1 cellular context compared by ENCODE assay signal in the genomic region with DNA sequence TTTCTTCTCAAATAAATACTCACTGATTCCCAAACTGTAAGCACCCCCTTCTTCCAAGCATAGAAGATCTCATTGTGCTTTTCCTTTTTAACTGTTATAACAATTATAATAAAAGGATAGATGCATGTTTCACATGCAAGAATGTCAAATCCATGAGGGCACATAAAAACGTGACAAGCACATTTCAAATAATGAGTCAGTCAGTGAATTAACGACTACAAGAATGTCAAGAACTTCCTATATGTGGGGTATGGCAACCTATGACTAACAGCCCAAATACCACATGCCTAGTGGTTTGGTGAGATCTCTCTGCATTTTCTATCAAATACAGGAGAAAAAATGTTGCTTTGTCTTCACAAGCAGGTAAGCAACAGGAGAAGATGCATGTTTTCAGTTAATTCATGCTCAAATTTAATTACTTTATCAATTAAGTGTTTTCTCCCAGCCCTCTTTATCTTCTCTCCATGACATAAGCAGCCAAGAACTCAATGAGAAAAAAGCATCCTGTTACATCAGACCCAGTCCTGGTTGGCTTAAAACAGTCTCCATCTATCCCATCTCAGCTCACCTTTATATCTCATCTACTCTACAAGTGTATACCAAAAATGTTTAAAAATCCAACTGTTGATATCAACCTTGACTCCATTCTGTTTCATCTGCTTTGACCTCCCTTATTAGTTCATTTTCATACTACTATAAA.
TF ChIP-seq lines count a peak whose summit lies in the region.

No MANE protein-coding gene starts in this region.

TF ChIP-seq in IMR-90, 13 proteins besides CTCF, POLR2A, EP300 and RAD21:
- no peak for TF ChIP-seq CHD1 (IDR thresholded peaks at IDR 0.05; ENCODE audit: low read depth, low read length)
- no peak for TF ChIP-seq RFX5 (IDR thresholded peaks at IDR 0.05; ENCODE audit: low read depth, low read length)
- no peak for TF ChIP-seq RCOR1 (IDR thresholded peaks at IDR 0.05; ENCODE audit: insufficient replicate concordance, low read length)
- peak; percentile 69 for TF ChIP-seq MXI1 (IDR thresholded peaks at IDR 0.05; ENCODE audit: borderline replicate concordance, low read depth, low read length)
- TF ChIP-seq BHLHE40 (IDR thresholded peaks at IDR 0.05; ENCODE audit: low read depth, low read length), result peak; percentile 98
- 0 out of 2 replicates have a peak, but pooled peaks have one; percentile 3 for TF ChIP-seq CEBPB (IDR thresholded peaks at IDR 0.05; ENCODE audit: low read depth, low read length)
- TF ChIP-seq FOS (IDR thresholded peaks at IDR 0.05; ENCODE audit: low read depth, low read length), result peak; percentile 50
